ENCODE assay signal across 1 cellular context in the genomic region with DNA sequence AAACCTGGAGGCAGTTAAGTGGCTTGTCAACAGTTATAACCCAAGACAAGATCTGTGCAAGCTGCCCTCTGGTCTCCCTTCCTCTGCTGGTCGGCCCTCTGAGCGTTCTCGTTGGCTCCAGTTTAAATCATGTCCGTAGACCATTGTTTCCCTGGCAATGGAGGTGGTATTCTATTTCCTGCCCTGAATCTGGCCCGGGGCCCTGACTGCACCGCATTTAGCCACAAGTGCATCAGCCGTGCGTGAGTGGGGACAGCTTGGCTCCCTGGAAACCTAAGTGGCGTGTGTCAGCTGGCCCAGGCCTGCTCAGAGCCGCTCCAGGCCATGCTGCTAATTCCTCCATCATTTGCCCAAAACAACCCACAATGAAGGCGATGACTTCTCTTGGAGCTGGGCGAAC.
TF ChIP-seq lines count a peak whose summit lies in the region.

No MANE protein-coding gene starts in this region.

TF ChIP-seq in HepG2, 621 proteins besides CTCF, POLR2A, EP300 and RAD21 (continued from another document):
- TF ChIP-seq AKNA (CRISPR knock-in tag; IDR thresholded peaks at IDR 0.05; ENCODE audit: borderline replicate concordance) (no peak), BHLHE40 (IDR thresholded peaks at IDR 0.05; ENCODE audit: low read length) (no peak), PHB2 (IDR thresholded peaks at IDR 0.05; ENCODE audit: partially characterized antibody) (no peak), KMT2B (CRISPR knock-in tag; IDR thresholded peaks at IDR 0.05) (no peak), ZC3H4 (CRISPR knock-in tag; IDR thresholded peaks at IDR 0.05; ENCODE audit: borderline replicate concordance) (no peak), NPAS2 (CRISPR knock-in tag; IDR thresholded peaks at IDR 0.05; ENCODE audit: borderline replicate concordance) (no peak)
- TF ChIP-seq, protein P1, sequence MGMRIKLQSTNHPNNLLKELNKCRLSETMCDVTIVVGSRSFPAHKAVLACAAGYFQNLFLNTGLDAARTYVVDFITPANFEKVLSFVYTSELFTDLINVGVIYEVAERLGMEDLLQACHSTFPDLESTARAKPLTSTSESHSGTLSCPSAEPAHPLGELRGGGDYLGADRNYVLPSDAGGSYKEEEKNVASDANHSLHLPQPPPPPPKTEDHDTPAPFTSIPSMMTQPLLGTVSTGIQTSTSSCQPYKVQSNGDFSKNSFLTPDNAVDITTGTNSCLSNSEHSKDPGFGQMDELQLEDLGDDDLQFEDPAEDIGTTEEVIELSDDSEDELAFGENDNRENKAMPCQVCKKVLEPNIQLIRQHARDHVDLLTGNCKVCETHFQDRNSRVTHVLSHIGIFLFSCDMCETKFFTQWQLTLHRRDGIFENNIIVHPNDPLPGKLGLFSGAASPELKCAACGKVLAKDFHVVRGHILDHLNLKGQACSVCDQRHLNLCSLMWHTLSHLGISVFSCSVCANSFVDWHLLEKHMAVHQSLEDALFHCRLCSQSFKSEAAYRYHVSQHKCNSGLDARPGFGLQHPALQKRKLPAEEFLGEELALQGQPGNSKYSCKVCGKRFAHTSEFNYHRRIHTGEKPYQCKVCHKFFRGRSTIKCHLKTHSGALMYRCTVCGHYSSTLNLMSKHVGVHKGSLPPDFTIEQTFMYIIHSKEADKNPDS (CRISPR knock-in tag; IDR thresholded peaks at IDR 0.05) = no peak
- TF ChIP-seq, protein P2, sequence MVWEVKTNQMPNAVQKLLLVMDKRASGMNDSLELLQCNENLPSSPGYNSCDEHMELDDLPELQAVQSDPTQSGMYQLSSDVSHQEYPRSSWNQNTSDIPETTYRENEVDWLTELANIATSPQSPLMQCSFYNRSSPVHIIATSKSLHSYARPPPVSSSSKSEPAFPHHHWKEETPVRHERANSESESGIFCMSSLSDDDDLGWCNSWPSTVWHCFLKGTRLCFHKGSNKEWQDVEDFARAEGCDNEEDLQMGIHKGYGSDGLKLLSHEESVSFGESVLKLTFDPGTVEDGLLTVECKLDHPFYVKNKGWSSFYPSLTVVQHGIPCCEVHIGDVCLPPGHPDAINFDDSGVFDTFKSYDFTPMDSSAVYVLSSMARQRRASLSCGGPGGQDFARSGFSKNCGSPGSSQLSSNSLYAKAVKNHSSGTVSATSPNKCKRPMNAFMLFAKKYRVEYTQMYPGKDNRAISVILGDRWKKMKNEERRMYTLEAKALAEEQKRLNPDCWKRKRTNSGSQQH (CRISPR knock-in tag; IDR thresholded peaks at IDR 0.05; ENCODE audit: low read depth) = no peak
